ENCODE assay signal across 21 cellular contexts in the genomic region with DNA sequence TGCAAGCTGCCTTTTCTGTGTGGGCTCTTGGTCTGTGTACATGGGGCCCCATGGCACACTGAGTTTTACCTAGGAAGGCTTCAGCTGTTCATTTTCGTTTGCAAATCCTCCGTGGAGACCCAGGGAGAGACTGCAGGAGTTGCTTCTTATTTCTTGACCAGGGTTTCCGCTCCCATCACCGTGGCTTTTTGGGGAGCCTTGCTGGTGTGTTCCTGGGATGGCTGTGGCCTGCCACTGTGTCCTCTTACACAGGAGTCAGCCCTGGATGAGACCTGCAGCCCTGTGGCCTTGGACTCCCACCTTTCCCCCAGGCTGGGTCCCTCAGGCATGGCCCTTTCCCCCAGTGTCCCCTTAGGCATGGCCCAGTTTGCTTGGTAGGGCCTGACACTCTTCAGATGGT.
"Had no signal": no experiment of that assay in that cellular context is flagged by ENCODE, and none has a peak within 500 bp of the region (broad histone marks: within the 10 kb centered on the region; RNA-seq: fewer than 3 reads in every experiment).

No MANE protein-coding gene starts in this region.

- H3K4me1 Mint-ChIP-seq: endodermal cell had no signal

- H3K9me3 Mint-ChIP-seq: activated T-helper 17 cell treated with anti-CD3 and anti-CD28 coated beads, Interleukin-2, amount 50 U/mL, for 72 hours; endodermal cell; type B pancreatic cell had no signal

- H3K27me3 ChIP-seq: esophagus squamous epithelium, gastrocnemius medialis, neutrophil, sigmoid colon, vagina had no signal

- H3K36me3 Mint-ChIP-seq: type B pancreatic cell had no signal

- H3K27ac Mint-ChIP-seq: activated naive CD4-positive, alpha-beta T cell treated with anti-CD3 and anti-CD28 coated beads, Interleukin-2, amount 50 U/mL, for 72 hours; activated T-helper 17 cell treated with anti-CD3 and anti-CD28 coated beads, Interleukin-2, amount 50 U/mL, for 72 hours; endodermal cell; stimulated activated naive B cell treated with anti-CD40 and anti-IgM and Interleukin-4, amounts not matched to agents 10 μg/mL and 1 μg/mL and 100 μg/mL, for 72 hours; type B pancreatic cell had no signal

- H3K9me3 ChIP-seq: esophagus squamous epithelium, gastrocnemius medialis, left ventricle myocardium inferior, neutrophil, sigmoid colon, thoracic aorta, vagina had no signal

- H3K4me2 ChIP-seq: smooth muscle cell had no signal

- H3K4me1 ChIP-seq: vagina had no signal

- H3K4me3 ChIP-seq: coronary artery, esophagus squamous epithelium, gastrocnemius medialis, left ventricle myocardium inferior, sigmoid colon, smooth muscle cell, thoracic aorta, vagina had no signal

- H3K4me3 Mint-ChIP-seq: endodermal cell; stimulated activated naive B cell treated with anti-CD40 and anti-IgM and Interleukin-4, amounts not matched to agents 10 μg/mL and 1 μg/mL and 100 μg/mL, for 72 hours; type B pancreatic cell had no signal

- H3K27me3 Mint-ChIP-seq: activated T-helper 17 cell treated with anti-CD3 and anti-CD28 coated beads, Interleukin-2, amount 50 U/mL, for 72 hours; naive thymus-derived CD4-positive, alpha-beta T cell; stimulated activated naive B cell treated with anti-CD40 and anti-IgM and Interleukin-4, amounts not matched to agents 10 μg/mL and 1 μg/mL and 100 μg/mL, for 72 hours; type B pancreatic cell had no signal

- ATAC-seq: activated naive CD4-positive, alpha-beta T cell treated with anti-CD3 and anti-CD28 coated beads, Interleukin-2, amount 50 U/mL, for 72 hours; activated T-helper 17 cell treated with anti-CD3 and anti-CD28 coated beads, Interleukin-2, amount 50 U/mL, for 72 hours; gastrocnemius medialis; naive thymus-derived CD4-positive, alpha-beta T cell; stimulated activated naive B cell treated with anti-CD40 and anti-IgM and Interleukin-4, amounts not matched to agents 10 μg/mL and 1 μg/mL and 100 μg/mL, for 72 hours had no signal

- H3K27ac ChIP-seq: coronary artery, esophagus squamous epithelium, gastrocnemius medialis, left ventricle myocardium inferior, neutrophil, sigmoid colon, thoracic aorta, vagina, WERI-Rb-1 had no signal

- DNase-seq: activated CD4-positive, CD25-positive, alpha-beta regulatory T cell treated with anti-CD3 and anti-CD28 coated beads, Interleukin-2, amount 50 U/mL, for 72 hours; amygdala; cerebellar nuclear complex; endodermal cell; esophagus squamous epithelium; gastrocnemius medialis; hypothalamus; left ventricle myocardium inferior; naive thymus-derived CD4-positive, alpha-beta T cell; sigmoid colon; stimulated activated CD4-positive, alpha-beta T cell treated with anti-CD3 and anti-CD28 coated beads, Interleukin-15, amount 100 ng/mL, for 24 hours; stimulated activated naive B cell treated with anti-CD40 and anti-IgM and Interleukin-4, amounts not matched to agents 10 μg/mL and 1 μg/mL and 100 μg/mL, for 72 hours; WERI-Rb-1 had no signal

- H3K36me3 ChIP-seq: esophagus squamous epithelium, gastrocnemius medialis, left ventricle myocardium inferior, neutrophil, sigmoid colon, vagina, WERI-Rb-1 had no signal
